18 cellular contexts compared by ENCODE assay signal in the genomic region with DNA sequence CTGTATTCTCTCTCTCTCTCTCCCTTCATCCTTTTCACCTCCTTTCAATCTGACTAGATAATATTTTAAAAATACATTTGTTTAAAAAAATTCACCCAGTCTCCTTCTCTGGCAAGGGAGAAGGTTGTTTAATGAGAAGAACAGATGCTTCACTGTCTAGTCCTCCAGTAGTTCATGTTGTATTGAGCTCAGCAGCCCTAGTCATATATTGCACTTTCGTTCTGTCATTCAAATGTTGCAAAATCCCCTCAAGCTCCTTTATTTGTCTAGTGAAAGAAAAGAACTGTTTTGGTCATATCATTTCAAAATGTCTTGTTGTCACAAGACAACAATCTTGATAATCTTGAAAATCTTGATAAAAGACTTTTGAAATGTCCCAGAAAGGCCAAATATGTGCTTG.
DNase-seq lines count a peak whose midpoint lies in the region; ATAC-seq and TF ChIP-seq lines count a peak whose summit lies in the region.
"Had no signal": no experiment of that assay in that cellular context is flagged by ENCODE, and none has a peak within 500 bp of the region (broad histone marks: within the 10 kb centered on the region; RNA-seq: fewer than 3 reads in every experiment).

No MANE protein-coding gene starts in this region.

- intact Hi-C loops in aorta (cut with DNase I), result no loop called here

- H3K36me3 ChIP-seq in adipocyte (ENCODE audit: control insufficient read depth, insufficient read depth, low read length, severe bottlenecking), result no peaks in the 10 kb centered on the region
- no peaks in the 10 kb centered on the region for H3K36me3 ChIP-seq in aorta (ENCODE audit: control insufficient read depth in 1 of 2, insufficient read depth in 2 of 2, low read length in 1 of 2)
- H3K36me3 ChIP-seq: prostate gland, SJCRH30 had no signal

- peak; percentile 5 for DNase-seq in adipocyte (ENCODE audit: low read depth)
- DNase-seq in aorta, result no peak
- DNase-seq in C1 segment of cervical spinal cord (lab: John Stamatoyannopoulos, UW), result no peak
- DNase-seq in foreskin keratinocyte, result no peak
- no peak for DNase-seq in NCI-H748 treated with DMSO at 0.1 percent for 48 hours (lab: John Stamatoyannopoulos, UW)
- DNase-seq: activated CD4-positive, CD25-positive, alpha-beta regulatory T cell; erythroblast; left colon; NCI-H1092; PC-3; SJCRH30; stimulated activated CD4-positive, alpha-beta T cell treated with anti-CD3 and anti-CD28 coated beads, Interleukin-4, amount 100 ng/mL, for 4 hours; substantia nigra had no signal

- 76 to 78% methylated on average over 1 of the region's 1 CpG for whole genome bisulfite sequencing in aorta, 2 donors

- no peaks in the 10 kb centered on the region for H3K27me3 ChIP-seq in adipocyte (replicated peaks; ENCODE audit: control insufficient read depth, insufficient read depth, low read length)
- H3K27me3 ChIP-seq in aorta (ENCODE audit: control insufficient read depth in 1 of 2, insufficient read depth in 2 of 2, low read length in 1 of 2), result no peaks in the 10 kb centered on the region
- H3K27me3 ChIP-seq in foreskin keratinocyte, result no peaks in the 10 kb centered on the region
- H3K27me3 ChIP-seq: SJCRH30 had no signal

- H3K27ac ChIP-seq in aorta (ENCODE audit: low read depth in 1 of 2, low read length in 2 of 2) (no peak overlapping the region), foreskin keratinocyte (no peak overlapping the region)
- H3K27ac ChIP-seq: prostate gland, SJCRH30, skin epidermis had no signal

- H3K4me1 ChIP-seq in adipocyte (ENCODE audit: control insufficient read depth, insufficient read depth, low read length) (no peaks in the 10 kb centered on the region), aorta (ENCODE audit: control insufficient read depth in 1 of 2, insufficient read depth in 2 of 2, low read length in 2 of 2) (no peaks in the 10 kb centered on the region), foreskin keratinocyte (no peaks in the 10 kb centered on the region)
- H3K4me1 ChIP-seq: prostate gland, SJCRH30 had no signal

- H3K4me3 ChIP-seq in adipocyte (ENCODE audit: low read length) (no peak overlapping the region), aorta (ENCODE audit: low read length in 2 of 2) (no peak overlapping the region)
- H3K4me3 ChIP-seq: prostate gland, SJCRH30, skin epidermis had no signal

- no peaks in the 10 kb centered on the region for H3K9me3 ChIP-seq in adipocyte (ENCODE audit: control insufficient read depth, low read length)
- H3K9me3 ChIP-seq in aorta (ENCODE audit: control insufficient read depth, low read length), result no peaks in the 10 kb centered on the region
- H3K9me3 ChIP-seq: prostate gland, SJCRH30 had no signal

- no peak overlapping the region for H3K9ac ChIP-seq in adipocyte (ENCODE audit: low read length)

- ATAC-seq in GM18867 (IDR thresholded peaks at IDR 0.05; ENCODE audit: unreplicated experiment) (peak; percentile 79), GM21515 (IDR thresholded peaks at IDR 0.05; ENCODE audit: unreplicated experiment) (peak; percentile 71), HG02938 (IDR thresholded peaks at IDR 0.05; ENCODE audit: unreplicated experiment) (peak; percentile 59), aorta (ENCODE audit: low FRiP score) (no peak), foreskin keratinocyte (no peak)
- ATAC-seq: left colon, PC-3 had no signal

- TF ChIP-seq CTCF in foreskin keratinocyte (conservative IDR thresholded peaks at IDR 0.05), result no peak

Comparison
In these comparisons a context has a peak if more than half of its experiments do, and no peak if none do; other contexts are left out.
1. ATAC-seq: peak in GM18867 (single experiment), GM21515 (single experiment) and HG02938 (single experiment); none in aorta (single experiment) and foreskin keratinocyte (single experiment).